Comparison of ENCODE assay signal across 8 cellular contexts in genomic region chr6:26270903-26271639, GRCh38.
DNase-seq lines count a peak whose midpoint lies in the region; ATAC-seq and TF ChIP-seq lines count a peak whose summit lies in the region.

No MANE protein-coding gene starts in this region.

- peak overlapping the region; percentile 95 for H3K27ac ChIP-seq in HUES64 (ENCODE audit: low read depth, low read length)
- H3K27ac ChIP-seq in heart left ventricle = peak overlapping the region in 8 of 12 donors; percentile 14 to 84 (median 72)

- ATAC-seq in GM19438 (IDR thresholded peaks at IDR 0.05; ENCODE audit: low read depth, unreplicated experiment) (peak; percentile 25), heart left ventricle (peak in 3 of 4 donors; percentile 50 to 65 (median 59))

- H3K36me3 Mint-ChIP-seq in CD14-positive monocyte (no peaks in the 10 kb centered on the region), progenitor cell of endocrine pancreas (ENCODE audit: insufficient read depth) (peaks cover 1% of the 10 kb centered on the region)
- peaks cover 3% of the 10 kb centered on the region for H3K36me3 Mint-ChIP-seq in activated naive CD8-positive, alpha-beta T cell treated with anti-CD3 and anti-CD28 coated beads for 36 hours

- H3K4me1 Mint-ChIP-seq in CD14-positive monocyte = peaks cover 33% of the 10 kb centered on the region
- H3K4me1 Mint-ChIP-seq in activated naive CD8-positive, alpha-beta T cell treated with anti-CD3 and anti-CD28 coated beads for 36 hours = peaks cover 27% of the 10 kb centered on the region
- peaks cover 37% of the 10 kb centered on the region for H3K4me1 Mint-ChIP-seq in progenitor cell of endocrine pancreas (ENCODE audit: low read depth)

- H3K27me3 ChIP-seq in HUES64 (ENCODE audit: insufficient read depth, low read length) = no peaks in the 10 kb centered on the region
- H3K27me3 ChIP-seq in heart left ventricle = peaks cover 0 to 75% (median 24%) of the 10 kb centered on the region in 9 donors

- TF ChIP-seq POLR2A in heart left ventricle (IDR thresholded peaks at IDR 0.05) = no peak

- peaks cover 32% of the 10 kb centered on the region for H3K4me1 ChIP-seq in HUES64 (ENCODE audit: insufficient read depth, low read length)
- peaks cover 0 to 28% (median 12%) of the 10 kb centered on the region in 12 donors for H3K4me1 ChIP-seq in heart left ventricle

- DNase-seq in CD14-positive monocyte (ENCODE audit: low spot score) = peak; percentile 59
- DNase-seq in SKM-1 treated with dmso at 0.1 percent for 144 hours (lab: John Stamatoyannopoulos, UW; ENCODE audit: unreplicated experiment) = peak; percentile 93
- DNase-seq in activated naive CD8-positive, alpha-beta T cell treated with anti-CD3 and anti-CD28 coated beads for 36 hours = peak; percentile 79
- peak in 4 of 5 donors; percentile 33 to 67 (median 62) for DNase-seq in heart left ventricle
- peak; percentile 50 for DNase-seq in progenitor cell of endocrine pancreas (ENCODE audit: low spot score, unreplicated experiment)
- DNase-seq in NCI-H2081 (lab: John Stamatoyannopoulos, UW) = no peak

- H3K9me3 Mint-ChIP-seq in CD14-positive monocyte = no peaks in the 10 kb centered on the region
- H3K9me3 Mint-ChIP-seq in activated naive CD8-positive, alpha-beta T cell treated with anti-CD3 and anti-CD28 coated beads for 36 hours = no peaks in the 10 kb centered on the region
- H3K9me3 Mint-ChIP-seq in progenitor cell of endocrine pancreas (ENCODE audit: low read depth) = no peaks in the 10 kb centered on the region

- peak overlapping the region; percentile 65 for H3K4me3 ChIP-seq in HUES64 (ENCODE audit: low read length)
- H3K4me3 ChIP-seq in heart left ventricle = peak overlapping the region in 11 of 12 donors; percentile 10 to 66 (median 52)

- H3K4me3 Mint-ChIP-seq in CD14-positive monocyte (no peak overlapping the region), progenitor cell of endocrine pancreas (ENCODE audit: low read depth) (no peak overlapping the region)
- no peak overlapping the region for H3K4me3 Mint-ChIP-seq in activated naive CD8-positive, alpha-beta T cell treated with anti-CD3 and anti-CD28 coated beads for 36 hours

- H3K9me3 ChIP-seq in HUES64 (ENCODE audit: insufficient read depth, low read depth, low read length) (no peaks in the 10 kb centered on the region), heart left ventricle (no peaks in the 10 kb centered on the region)

- WGBS in HUES64 = under 1% methylated on average over 47 of the region's 47 CpGs
- 3 to 6% (median 5%) methylated on average over 19 to 47 of the region's 47 CpGs for WGBS in heart left ventricle, 4 donors

- TF ChIP-seq CTCF in CD14-positive monocyte (IDR thresholded peaks at IDR 0.05) (no peak), heart left ventricle (IDR thresholded peaks at IDR 0.05) (no peak), progenitor cell of endocrine pancreas (IDR thresholded peaks at IDR 0.05; ENCODE audit: unreplicated experiment) (no peak)

- H3K27me3 Mint-ChIP-seq in CD14-positive monocyte (ENCODE audit: low read depth in 3 of 3) (peaks cover 0 to 3% (median 0%) of the 10 kb centered on the region in 3 donors), progenitor cell of endocrine pancreas (no peaks in the 10 kb centered on the region)
- peaks cover 6% of the 10 kb centered on the region for H3K27me3 Mint-ChIP-seq in activated naive CD8-positive, alpha-beta T cell treated with anti-CD3 and anti-CD28 coated beads for 36 hours

- H3K9ac ChIP-seq in HUES64 (ENCODE audit: low read depth, low read length) = peak overlapping the region; percentile 97

- H3K36me3 ChIP-seq in HUES64 (ENCODE audit: insufficient read depth, low read length) (no peaks in the 10 kb centered on the region), heart left ventricle (no peaks in the 10 kb centered on the region)

- intact Hi-C loops in CD14-positive monocyte (cut with micrococcal nuclease) (loop anchor here (5.0 to 10.0 kb wide), 2 partner anchors 74 to 236 kb away; a partner anchor contains a TSS), heart left ventricle (cut with DNase I) (loop anchor here in 5 of 10 donors (5.0 to 10.0 kb wide), 5 partner anchors 34 to 246 kb away; a partner anchor contains a TSS)

- H3K27ac Mint-ChIP-seq in CD14-positive monocyte (peak overlapping the region in 5 of 7 donors; percentile 82 to 92 (median 91)), progenitor cell of endocrine pancreas (no peak overlapping the region)
- no peak overlapping the region for H3K27ac Mint-ChIP-seq in activated naive CD8-positive, alpha-beta T cell treated with anti-CD3 and anti-CD28 coated beads for 36 hours

Comparison
In these comparisons a context has a peak if more than half of its experiments do, and no peak if none do; other contexts are left out.
1. DNase-seq: peak in CD14-positive monocyte (single experiment), SKM-1 treated with dmso at 0.1 percent for 144 hours (single experiment), activated naive CD8-positive, alpha-beta T cell treated with anti-CD3 and anti-CD28 coated beads for 36 hours (single experiment), heart left ventricle (4 of 5) and progenitor cell of endocrine pancreas (single experiment); none in NCI-H2081 (0 of 2).
2. H3K27ac Mint-ChIP-seq: peak in CD14-positive monocyte (5 of 7); none in activated naive CD8-positive, alpha-beta T cell treated with anti-CD3 and anti-CD28 coated beads for 36 hours (single experiment) and progenitor cell of endocrine pancreas (single experiment).